ENCODE assay signal across 8 cellular contexts in genomic region chr10:132065491-132066105, GRCh38. TPM values are rescaled to one million over a fixed set of nuclear protein-coding genes. Genes with fewer than 3 reads are reported as not detected.
DNase-seq lines count a peak whose midpoint lies in the region; ATAC-seq and TF ChIP-seq lines count a peak whose summit lies in the region.

Gene JAKMIP3 (plus strand): TSS chr10:132065946. CDS start chr10:132104809, 38,863 bp downstream.

- H3K9me3 ChIP-seq in esophagus squamous epithelium (no peaks in the 10 kb centered on the region), mucosa of descending colon (no peaks in the 10 kb centered on the region), transverse colon (no peaks in the 10 kb centered on the region)

- TF ChIP-seq POLR2A in esophagus squamous epithelium (IDR thresholded peaks at IDR 0.05) (no peak), transverse colon (IDR thresholded peaks at IDR 0.05) (no peak)

- H3K4me3 ChIP-seq in esophagus squamous epithelium (peak within 1 kb of the TSS; percentile 29 to 68 (median 46)), mucosa of descending colon (no peak within 1 kb of the TSS), transverse colon (peak within 1 kb of the TSS; percentile 9 to 43 (median 30))

- in situ Hi-C loops in transverse colon (cut with MboI; ENCODE audit: low pct_ligation_motif_present in 1 of 4, low pct_unique_long_range_greater_than_20kb in 1 of 4, low sequenced_read_pairs in 3 of 4): no loop called here

- peak; percentile 24 for DNase-seq in GOT3 (lab: John Stamatoyannopoulos, UW)
- peak; percentile 36 for DNase-seq in T1000 (lab: John Stamatoyannopoulos, UW)
- DNase-seq in esophagus squamous epithelium (lab: John Stamatoyannopoulos, UW): no peak
- DNase-seq in mucosa of descending colon: peak in 1 of 3 donors; percentile 26
- DNase-seq in transverse colon: peak; percentile 32

- intact Hi-C loops in esophagus squamous epithelium (cut with DNase I): no loop called here
- intact Hi-C loops in mucosa of descending colon (cut with DNase I, micrococcal nuclease): no loop called here
- intact Hi-C loops in transverse colon (cut with DNase I; ENCODE audit: low total_unique reads): no loop called here

- WGBS in esophagus squamous epithelium, 2 donors: 3 to 12% methylated on average over 10 to 11 of the region's 35 CpGs
- 5% methylated on average over 18 of the region's 35 CpGs; no CpG with 5 or more reads in 1 of the 2 donors for WGBS in transverse colon (ENCODE audit: low coverage in 1 of 2), 2 donors

- peak; percentile 72 for ATAC-seq in mucosa of descending colon
- ATAC-seq in GM21526 (IDR thresholded peaks at IDR 0.05; ENCODE audit: low FRiP score, unreplicated experiment): no peak
- ATAC-seq in GM18520 (IDR thresholded peaks at IDR 0.05; ENCODE audit: unreplicated experiment): no peak
- ATAC-seq in GM18511 (IDR thresholded peaks at IDR 0.05; ENCODE audit: unreplicated experiment): no peak

- H3K27ac ChIP-seq in esophagus squamous epithelium (peak within 1 kb of the TSS; percentile 53 to 78 (median 68)), transverse colon (peak within 1 kb of the TSS; percentile 62 to 84 (median 82))

- no peak for TF ChIP-seq CTCF in esophagus squamous epithelium (IDR thresholded peaks at IDR 0.05)
- no peak for TF ChIP-seq CTCF in mucosa of descending colon (IDR thresholded peaks at IDR 0.05)
- TF ChIP-seq CTCF in transverse colon (IDR thresholded peaks at IDR 0.05): no peak

- TF ChIP-seq EP300 in transverse colon (IDR thresholded peaks at IDR 0.05; ENCODE audit: low read depth): no peak

- no peaks in the 10 kb centered on the region for H3K36me3 ChIP-seq in esophagus squamous epithelium
- no peaks in the 10 kb centered on the region for H3K36me3 ChIP-seq in mucosa of descending colon (ENCODE audit: low read depth)
- no peaks in the 10 kb centered on the region for H3K36me3 ChIP-seq in transverse colon

- H3K27me3 ChIP-seq in esophagus squamous epithelium (no peaks in the 10 kb centered on the region), transverse colon (peaks cover 8% of the 10 kb centered on the region)

- H3K4me1 ChIP-seq in esophagus squamous epithelium: peaks cover 5 to 23% (median 11%) of the 10 kb centered on the region in 3 donors
- peaks cover 3% of the 10 kb centered on the region for H3K4me1 ChIP-seq in mucosa of descending colon (ENCODE audit: low read depth)
- H3K4me1 ChIP-seq in transverse colon: peaks cover 0 to 12% (median 4%) of the 10 kb centered on the region in 4 donors

RNA-seq across cellular contexts. Expression of gene JAKMIP3, which starts in this region (rescaled TPM):
- total RNA-seq in esophagus squamous epithelium: under 1 TPM in 3 of 4 donors, not detected in 1; 0.04 to 0.19 (median 0.13) TPM
- 1 to 10 TPM in 1 of 3 donors, under 1 TPM in 2; 0.20 to 1.4 (median 0.24) TPM for total RNA-seq in mucosa of descending colon
- 1 to 10 TPM in 1 of 4 donors, under 1 TPM in 3; 0.14 to 1.1 (median 0.28) TPM for total RNA-seq in transverse colon
